Comparison of ENCODE assay signal across 4 cellular contexts in genomic region chr15:68977426-68977825, GRCh38. TPM values are rescaled to one million over a fixed set of nuclear protein-coding genes. Genes with fewer than 3 reads are reported as not detected.
"Had no signal": no experiment of that assay in that cellular context is flagged by ENCODE, and none has a peak within 500 bp of the region (broad histone marks: within the 10 kb centered on the region; RNA-seq: fewer than 3 reads in every experiment).

No MANE protein-coding gene starts in this region.

RNA-seq across cellular contexts. Expression of gene NOX5, which starts 37.1 kb away (rescaled TPM):
- total RNA-seq: dermis microvascular lymphatic vessel endothelial cell, endodermal cell, endothelial cell of umbilical vein, gastrocnemius medialis had no signal

RNA-seq across cellular contexts. Expression of gene SPESP1, which starts 47.1 kb away (rescaled TPM):
- total RNA-seq: endodermal cell had no signal
